11 cellular contexts compared by ENCODE assay signal in genomic region chrX:19629541-19629940, GRCh38.
A peak's percentile ranks its signal among the peaks of the same experiment; 100 is the strongest.
DNase-seq lines count a peak whose midpoint lies in the region; ATAC-seq, FAIRE-seq and TF ChIP-seq lines count a peak whose summit lies in the region.
"Had no signal": no experiment of that assay in that cellular context is flagged by ENCODE, and none has a peak within 500 bp of the region (broad histone marks: within the 10 kb centered on the region; RNA-seq: fewer than 3 reads in every experiment).

No MANE protein-coding gene starts in this region.

- ATAC-seq in GM19438 (IDR thresholded peaks at IDR 0.05; ENCODE audit: low read depth, unreplicated experiment) = peak; percentile 65
- ATAC-seq in HG02884 (IDR thresholded peaks at IDR 0.05; ENCODE audit: unreplicated experiment) = peak; percentile 55
- no peak for ATAC-seq in activated CD8-positive, alpha-beta T cell treated with anti-CD3 and anti-CD28 coated beads, Interleukin-2, amount 10 ng/mL, durations not matched to agents 7 days and 5 days
- ATAC-seq in lower lobe of right lung = no peak

- FAIRE-seq in GM12891 (lab: Jason Lieb, UNC) (peak; percentile 80), urothelium cell line (lab: Jason Lieb, UNC) (no peak)

- TF ChIP-seq POLR2A in GM12891 (IDR thresholded peaks at IDR 0.05; ENCODE audit: low read depth, low read length) = no peak

- H3K4me1 Mint-ChIP-seq in activated CD8-positive, alpha-beta T cell treated with anti-CD3 and anti-CD28 coated beads, Interleukin-2, amount 10 ng/mL, durations not matched to agents 7 days and 5 days (ENCODE audit: low read depth) = peaks cover 64% of the 10 kb centered on the region

- H3K27me3 ChIP-seq in lower lobe of right lung (ENCODE audit: low read depth) = no peaks in the 10 kb centered on the region

- peak overlapping the region; percentile 65 for H3K27ac Mint-ChIP-seq in activated CD8-positive, alpha-beta T cell treated with anti-CD3 and anti-CD28 coated beads, Interleukin-2, amount 10 ng/mL, durations not matched to agents 7 days and 5 days

- TF ChIP-seq CTCF in lower lobe of right lung (IDR thresholded peaks at IDR 0.05) = no peak

- peaks cover 31% of the 10 kb centered on the region for H3K36me3 Mint-ChIP-seq in activated CD8-positive, alpha-beta T cell treated with anti-CD3 and anti-CD28 coated beads, Interleukin-2, amount 10 ng/mL, durations not matched to agents 7 days and 5 days (ENCODE audit: low read depth)

- CTCF ChIA-PET in activated CD8-positive, alpha-beta T cell treated with anti-CD3 and anti-CD28 coated beads, Interleukin-2, amount 10 ng/mL, durations not matched to agents 7 days and 5 days (lab: Charles Lee) = no interaction called here

- H3K4me3 ChIP-seq in lower lobe of right lung = no peak overlapping the region

- DNase-seq in GM12891 (ENCODE audit: insufficient read length, low spot score) (peak; percentile 7), DMS153 treated with DMSO at 0.1 percent for 48 hours (lab: John Stamatoyannopoulos, UW; ENCODE audit: unreplicated experiment) (no peak), lower lobe of right lung (no peak), urothelium cell line (ENCODE audit: low spot score) (no peak), GM03348 (ENCODE audit: low spot score) (no peak)
- DNase-seq in activated CD8-positive, alpha-beta T cell treated with anti-CD3 and anti-CD28 coated beads, Interleukin-2, amount 10 ng/mL, durations not matched to agents 7 days and 5 days = peak; percentile 21
- DNase-seq: effector CD4-positive, alpha-beta T cell had no signal

- no peaks in the 10 kb centered on the region for H3K9me3 Mint-ChIP-seq in activated CD8-positive, alpha-beta T cell treated with anti-CD3 and anti-CD28 coated beads, Interleukin-2, amount 10 ng/mL, durations not matched to agents 7 days and 5 days (ENCODE audit: insufficient read depth)

- no peaks in the 10 kb centered on the region for H3K36me3 ChIP-seq in lower lobe of right lung

- H3K9me3 ChIP-seq in lower lobe of right lung = no peaks in the 10 kb centered on the region

- no peaks in the 10 kb centered on the region for H3K4me1 ChIP-seq in lower lobe of right lung

- POLR2A ChIA-PET in activated CD8-positive, alpha-beta T cell treated with anti-CD3 and anti-CD28 coated beads, Interleukin-2, amount 10 ng/mL, durations not matched to agents 7 days and 5 days (lab: Charles Lee) = no interaction called here

- intact Hi-C loops in lower lobe of right lung (cut with DNase I) = no loop called here

- H3K4me3 Mint-ChIP-seq in activated CD8-positive, alpha-beta T cell treated with anti-CD3 and anti-CD28 coated beads, Interleukin-2, amount 10 ng/mL, durations not matched to agents 7 days and 5 days = no peak overlapping the region
- H3K4me3 Mint-ChIP-seq: activated naive CD8-positive, alpha-beta T cell had no signal

- no peaks in the 10 kb centered on the region for H3K27me3 Mint-ChIP-seq in activated CD8-positive, alpha-beta T cell treated with anti-CD3 and anti-CD28 coated beads, Interleukin-2, amount 10 ng/mL, durations not matched to agents 7 days and 5 days (ENCODE audit: low read depth)
- H3K27me3 Mint-ChIP-seq: activated naive CD8-positive, alpha-beta T cell had no signal

- no peak overlapping the region for H3K27ac ChIP-seq in lower lobe of right lung
- H3K27ac ChIP-seq: C4-2B had no signal

TF ChIP-seq in GM12891, 5 proteins besides CTCF, POLR2A, EP300 and RAD21:
- TF ChIP-seq POU2F2 (IDR thresholded peaks at IDR 0.05; ENCODE audit: low read depth, low read length) (no peak), TAF1 (IDR thresholded peaks at IDR 0.05; ENCODE audit: low read depth, low read length) (no peak), POLR2AphosphoS5 (IDR thresholded peaks at IDR 0.05; ENCODE audit: low read depth, low read length) (no peak), PAX5 (IDR thresholded peaks at IDR 0.05; ENCODE audit: insufficient read depth, low read length, severe bottlenecking) (no peak)

Comparison
In these comparisons a context has a peak if more than half of its experiments do, and no peak if none do; other contexts are left out.
1. DNase-seq: peak in GM12891 (single experiment) and activated CD8-positive, alpha-beta T cell treated with anti-CD3 and anti-CD28 coated beads, Interleukin-2, amount 10 ng/mL, durations not matched to agents 7 days and 5 days (single experiment); none in DMS153 treated with DMSO at 0.1 percent for 48 hours (single experiment), lower lobe of right lung (single experiment), urothelium cell line (single experiment) and GM03348 (single experiment).
2. ATAC-seq: peak in GM19438 (single experiment) and HG02884 (single experiment); none in activated CD8-positive, alpha-beta T cell treated with anti-CD3 and anti-CD28 coated beads, Interleukin-2, amount 10 ng/mL, durations not matched to agents 7 days and 5 days (single experiment) and lower lobe of right lung (0 of 2).